8 cellular contexts compared by ENCODE assay signal in the genomic region with DNA sequence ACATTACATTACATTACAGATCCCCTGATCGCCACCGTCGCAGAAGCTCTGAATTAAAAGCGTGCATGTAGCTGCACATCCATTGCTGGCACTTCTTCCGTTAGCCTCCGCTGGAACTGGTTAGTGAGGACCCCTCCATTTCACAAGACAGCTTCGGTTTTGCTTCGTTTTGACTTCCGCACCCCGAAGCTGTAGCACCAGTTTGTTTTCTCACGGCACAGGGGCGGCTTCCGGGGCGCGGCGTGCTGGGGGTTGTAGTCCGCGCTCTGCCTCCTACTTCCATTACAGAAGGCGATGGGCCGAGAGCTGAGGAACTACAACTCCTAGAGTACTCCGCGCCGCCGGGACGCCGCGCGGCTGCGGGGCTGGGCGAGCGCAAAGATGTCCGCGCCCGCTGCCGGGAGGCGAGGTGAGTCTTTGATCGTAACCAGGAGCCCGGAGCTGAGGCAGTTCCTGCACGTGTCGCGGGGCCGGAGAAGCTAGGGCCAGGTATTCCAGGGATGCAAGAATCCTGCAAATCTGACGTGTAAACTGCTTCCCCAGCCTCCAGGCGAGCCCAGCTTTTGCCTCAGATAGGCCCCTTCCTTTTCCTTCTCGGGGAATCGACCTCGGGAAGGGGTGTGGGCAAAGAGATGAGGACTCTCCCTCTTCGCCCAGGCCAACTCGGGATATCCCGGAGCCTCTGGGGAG. TPM values are rescaled to one million over a fixed set of nuclear protein-coding genes. Genes with fewer than 3 reads are reported as not detected.
DNase-seq lines count a peak whose midpoint lies in the region; ATAC-seq, FAIRE-seq and TF ChIP-seq lines count a peak whose summit lies in the region.

A gene (plus strand): TSS at position 352 of the 690 bp plus-strand sequence. CDS start 387 bp downstream, outside the sequence.

- POLR2A ChIA-PET in A549 (lab: Yijun Ruan, JAX): interaction anchor here (0.5 to 1.3 kb wide), 3 partner anchors 72 to 247 kb away, joined by 3 to 5 read pairs (median 3); a partner anchor contains a TSS

- peak within 1 kb of the TSS; percentile 91 for H2AFZ ChIP-seq in mammary epithelial cell (ENCODE audit: low read depth, low read length)

- dilution Hi-C loops in mammary epithelial cell (cut with HindIII; ENCODE audit: low sequenced_read_pairs): no loop called here

- no peaks in the 10 kb centered on the region for H3K9me3 ChIP-seq in A549
- no peaks in the 10 kb centered on the region for H3K9me3 ChIP-seq in WERI-Rb-1 (ENCODE audit: severe bottlenecking)
- no peaks in the 10 kb centered on the region for H3K9me3 ChIP-seq in mammary epithelial cell (replicated peaks; ENCODE audit: insufficient read depth, low read length)
- no peaks in the 10 kb centered on the region for H3K9me3 ChIP-seq in iPS-20b (ENCODE audit: insufficient read depth, low read depth, low read length)
- no peaks in the 10 kb centered on the region for H3K9me3 ChIP-seq in small intestine (ENCODE audit: control insufficient read depth, low read depth)

- H3K4me2 ChIP-seq in A549 (peak within 1 kb of the TSS; percentile 94), mammary epithelial cell (ENCODE audit: insufficient read depth, low read depth, low read length) (peak within 1 kb of the TSS; percentile 92)

- H3K27ac ChIP-seq in A549 (peak within 1 kb of the TSS; percentile 90 to 97), WERI-Rb-1 (peak within 1 kb of the TSS; percentile 72), mammary epithelial cell (ENCODE audit: insufficient read depth, low read depth, low read length) (peak within 1 kb of the TSS; percentile 80), iPS-20b (ENCODE audit: low read length) (peak within 1 kb of the TSS; percentile 40), small intestine (ENCODE audit: low read depth in 1 of 2, low read length in 1 of 2) (peak within 1 kb of the TSS; percentile 81 to 89)

- peaks cover 57% of the 10 kb centered on the region for H3K79me2 ChIP-seq in mammary epithelial cell (ENCODE audit: insufficient read depth, low read length)

- no peak for TF ChIP-seq EP300 in A549 (IDR thresholded peaks at IDR 0.05)

- WGBS in A549 (ENCODE audit: missing lambda C conversion rate): 3% methylated on average over 22 of the region's 50 CpGs
- under 1% methylated on average over 11 of the region's 50 CpGs for WGBS in mammary epithelial cell (ENCODE audit: low coverage, missing lambda C conversion rate)
- 0 to 1% (median 0%) methylated on average over 49 to 50 of the region's 50 CpGs for WGBS in small intestine, 3 donors

- no peak for TF ChIP-seq RAD21 in A549 (conservative IDR thresholded peaks at IDR 0.05 in 1 of 2, IDR thresholded peaks at IDR 0.05 in 1 of 2)

- intact Hi-C loops in mammary epithelial cell (cut with micrococcal nuclease): loop anchor here (1.0 to 10.0 kb wide), 4 partner anchors 76 to 523 kb away; no protein-coding TSS in a partner anchor

- CTCF ChIA-PET in A549 (lab: Yijun Ruan, JAX): interaction anchor here (0.5 to 7.2 kb wide), 12 partner anchors 9 to 519 kb away, joined by 3 to 138 read pairs (median 5); a partner anchor contains a TSS
- CTCF ChIA-PET in mammary epithelial cell (lab: Charles Lee; ENCODE audit: low non-redundant PET): interaction anchor here (0.6 to 1.0 kb wide), 4 partner anchors 46 to 293 kb away, joined by 3 to 4 read pairs (median 4); no protein-coding TSS in a partner anchor

- H3K4me3 ChIP-seq in A549 (peak within 1 kb of the TSS; percentile 64), WERI-Rb-1 (ENCODE audit: low read depth, low read length) (peak within 1 kb of the TSS; percentile 89), mammary epithelial cell (replicated peaks in 1 of 3; ENCODE audit: insufficient read depth in 1 of 3, low read depth in 2 of 3, low read length in 3 of 3) (peak within 1 kb of the TSS; percentile 57 to 97 (median 81)), iPS-20b (ENCODE audit: low read length) (peak within 1 kb of the TSS; percentile 97), small intestine (ENCODE audit: low read depth in 1 of 2, low read length in 2 of 2) (peak within 1 kb of the TSS; percentile 67 to 90)

- peak; percentile 38 for TF ChIP-seq POLR2A in A549 (IDR thresholded peaks at IDR 0.05; ENCODE audit: low read length)

- peaks cover 29% of the 10 kb centered on the region for H3K36me3 ChIP-seq in WERI-Rb-1
- H3K36me3 ChIP-seq in mammary epithelial cell (ENCODE audit: insufficient read depth, low read length): peaks cover 9% of the 10 kb centered on the region
- H3K36me3 ChIP-seq in iPS-20b (ENCODE audit: insufficient read depth, low read depth, low read length): peaks cover 37% of the 10 kb centered on the region
- H3K36me3 ChIP-seq in small intestine (ENCODE audit: control insufficient read depth in 2 of 2, insufficient read depth in 2 of 2, low read length in 2 of 2): peaks cover 7 to 12% of the 10 kb centered on the region in 2 donors

- DNase-seq in A549 (ENCODE audit: low read depth in 1 of 2, low spot score in 1 of 2) (peak; percentile 82 to 93), NCI-H2196 treated with DMSO at 0.1 percent for 48 hours (lab: John Stamatoyannopoulos, UW; ENCODE audit: unreplicated experiment) (peak; percentile 88), WERI-Rb-1 (peak; percentile 92), mammary epithelial cell (peak; percentile 94), small intestine (peak; percentile 97)

- H4K20me1 ChIP-seq in mammary epithelial cell (ENCODE audit: insufficient read depth, low read length): no peaks in the 10 kb centered on the region

- no TSS peak for BruUV-seq in mammary epithelial cell (replicated peaks; lab: Mats Ljungman, UMichigan)

- FAIRE-seq in A549 (lab: Jason Lieb, UNC) (no peak), small intestine (lab: Jason Lieb, UNC) (no peak)

- no peaks in the 10 kb centered on the region for H3K27me3 ChIP-seq in WERI-Rb-1 (ENCODE audit: insufficient read depth, low read depth, severe bottlenecking)
- H3K27me3 ChIP-seq in mammary epithelial cell (ENCODE audit: insufficient read depth, low read length): no peaks in the 10 kb centered on the region
- H3K27me3 ChIP-seq in iPS-20b (ENCODE audit: insufficient read depth, low read length): no peaks in the 10 kb centered on the region
- no peaks in the 10 kb centered on the region for H3K27me3 ChIP-seq in small intestine (ENCODE audit: control insufficient read depth in 2 of 2, insufficient read depth in 2 of 2, low read length in 2 of 2)

- TF ChIP-seq CTCF in A549 (IDR thresholded peaks at IDR 0.05) (no peak), WERI-Rb-1 (IDR thresholded peaks at IDR 0.05; ENCODE audit: low read depth, low read length) (no peak), mammary epithelial cell (conservative IDR thresholded peaks at IDR 0.05 in 1 of 2, IDR thresholded peaks at IDR 0.05 in 1 of 2; ENCODE audit: extremely low read depth in 1 of 2, insufficient read depth in 1 of 2, low read depth in 1 of 2, low read length in 2 of 2) (peak in 1 of 2 donors; percentile 1)

- peaks cover 24% of the 10 kb centered on the region for H3K4me1 ChIP-seq in A549
- H3K4me1 ChIP-seq in mammary epithelial cell (ENCODE audit: insufficient read depth, low read length): peaks cover 25% of the 10 kb centered on the region
- H3K4me1 ChIP-seq in iPS-20b (ENCODE audit: insufficient read depth, low read length): peaks cover 3% of the 10 kb centered on the region; the same call in 1 of the 2 replicates
- peaks cover 0 to 6% of the 10 kb centered on the region in 2 donors for H3K4me1 ChIP-seq in small intestine (ENCODE audit: control insufficient read depth in 2 of 2, insufficient read depth in 1 of 2, low read depth in 1 of 2, low read length in 1 of 2)

- peak; percentile 98 to 99 for ATAC-seq in A549
- peak; percentile 84 for ATAC-seq in GM18861 (IDR thresholded peaks at IDR 0.05; ENCODE audit: unreplicated experiment)
- ATAC-seq in HG03097 (IDR thresholded peaks at IDR 0.05; ENCODE audit: low FRiP score, unreplicated experiment): peak; percentile 83

- peak within 1 kb of the TSS; percentile 82 for H3K9ac ChIP-seq in mammary epithelial cell (ENCODE audit: insufficient read depth, low read length)
- peak within 1 kb of the TSS; percentile 96 for H3K9ac ChIP-seq in iPS-20b (ENCODE audit: low read depth, low read length)

- in situ Hi-C loops in mammary epithelial cell (cut with MboI; ENCODE audit: low sequenced_read_pairs in 2 of 2): loop anchor here (5.0 to 10.0 kb wide), 4 partner anchors 83 to 243 kb away; no protein-coding TSS in a partner anchor

TF ChIP-seq in A549, 52 proteins besides CTCF, POLR2A, EP300 and RAD21:
- TF ChIP-seq CHD2 (IDR thresholded peaks at IDR 0.05; ENCODE audit: low read length, partially characterized antibody) (no peak), JUN (IDR thresholded peaks at IDR 0.05) (peak in 1 of 2 experiments; percentile 60; a peak in 2 of 5 replicates), KDM5A (IDR thresholded peaks at IDR 0.05) (peak; percentile 57; the same call in 1 of the 2 replicates), PHF8 (IDR thresholded peaks at IDR 0.05; ENCODE audit: borderline replicate concordance, low read depth) (peak; percentile 61; the same call in 1 of the 2 replicates)
- TF ChIP-seq, protein P1, sequence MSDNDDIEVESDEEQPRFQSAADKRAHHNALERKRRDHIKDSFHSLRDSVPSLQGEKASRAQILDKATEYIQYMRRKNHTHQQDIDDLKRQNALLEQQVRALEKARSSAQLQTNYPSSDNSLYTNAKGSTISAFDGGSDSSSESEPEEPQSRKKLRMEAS (IDR thresholded peaks at IDR 0.05): peak; percentile 65

RNA-seq across cellular contexts. Expression of the gene that starts here (rescaled TPM):
- polyA plus RNA-seq in A549 (2011; rRNA removed): 12.4 and 15.3 TPM in 2 replicates
- 6.8 and 11.5 TPM in 2 replicates for polyA plus RNA-seq in A549 (2012; cell fraction: cytosol; rRNA removed)
- 8.3 and 9.9 TPM in 2 replicates for polyA plus RNA-seq in A549 (2012; cell fraction: nucleus; rRNA removed)
- polyA plus RNA-seq in A549 (2017; fragmentation: RNase III; extraction: RNeasy Plus Mini Kit Qiagen cat#74134 plus additional on column Dnase treatment): 10.8 to 12.7 TPM (median 11.8 TPM) in 3 replicates
- 23.8 and 24.1 TPM in 2 replicates for polyA minus RNA-seq in A549 (2011; rRNA and poly(A)+ RNA removed)
- total RNA-seq in mammary epithelial cell: 10 to 100 TPM; 26.5 to 35.1 TPM
- polyA plus RNA-seq in mammary epithelial cell: 20.1 TPM
- polyA minus RNA-seq in mammary epithelial cell: 62.6 TPM
- polyA plus RNA-seq in small intestine: 10 to 100 TPM; 23.2 to 48.0 (median 28.0) TPM

Comparison
In these comparisons a context has a peak if more than half of its experiments do, and no peak if none do; other contexts are left out.
1. Peak in every context shown above with its lines: DNase-seq, ATAC-seq, H3K4me3 ChIP-seq and H3K27ac ChIP-seq.
2. H3K27ac ChIP-seq: peak in every context shown above with its lines; median percentile 94 in A549; 85 in small intestine; 80 in mammary epithelial cell; 72 in WERI-Rb-1; 40 in iPS-20b.